Comparison of ENCODE assay signal across 1 cellular context in genomic region chr5:179858586-179859427, GRCh38.
TF ChIP-seq lines count a peak whose summit lies in the region.

MRNIP (minus strand) TSS chr5:179858817; CDS start chr5:179858796, 21 bp downstream.

TF ChIP-seq in K562, 482 proteins besides CTCF, POLR2A, EP300 and RAD21 (continued from another document and continues in another):
- peak; percentile 82 for TF ChIP-seq POLR2B (IDR thresholded peaks at IDR 0.05; ENCODE audit: low read depth, partially characterized antibody)
- TF ChIP-seq PHF8 (IDR thresholded peaks at IDR 0.05; ENCODE audit: borderline replicate concordance, low read length): peak; percentile 83; the same call in 1 of the 2 replicates
- TF ChIP-seq GTF2A2 (tag; IDR thresholded peaks at IDR 0.05): no peak
- TF ChIP-seq CXXC5 (CRISPR knock-in tag; IDR thresholded peaks at IDR 0.05): peak; percentile 88
- TF ChIP-seq TCF7 (IDR thresholded peaks at IDR 0.05; ENCODE audit: borderline replicate concordance): no peak
- TF ChIP-seq ATF1 (CRISPR knock-in tag; IDR thresholded peaks at IDR 0.05): no peak
- peak; percentile 71 for TF ChIP-seq ATF1 (tag; IDR thresholded peaks at IDR 0.05)
- TF ChIP-seq SNRNP70 (optimal IDR thresholded peaks at IDR 0.05; ENCODE audit: low read depth, low read length): no peak
- TF ChIP-seq CREB3L1 (IDR thresholded peaks at IDR 0.05; ENCODE audit: borderline replicate concordance, low read depth): 0 out of 2 replicates have a peak, but pooled peaks have one; percentile 65
- TF ChIP-seq POU5F1 (IDR thresholded peaks at IDR 0.05; ENCODE audit: borderline replicate concordance, low read depth, low read length, partially characterized antibody): no peak
- peak; percentile 15; the same call in 1 of the 2 replicates for TF ChIP-seq USF1 (CRISPR knock-in tag; IDR thresholded peaks at IDR 0.05)
- no peak for TF ChIP-seq ZFPM2 (CRISPR knock-in tag; IDR thresholded peaks at IDR 0.05)
- peak; percentile 67 for TF ChIP-seq TBP (optimal IDR thresholded peaks at IDR 0.05; ENCODE audit: low read depth, low read length)
- TF ChIP-seq ZNF76 (CRISPR knock-in tag; IDR thresholded peaks at IDR 0.05; ENCODE audit: borderline replicate concordance): no peak
- no peak for TF ChIP-seq POLR2H (tag; IDR thresholded peaks at IDR 0.05; ENCODE audit: low read depth)
- no peak for TF ChIP-seq NFE2L1 (tag; IDR thresholded peaks at IDR 0.05; ENCODE audit: borderline replicate concordance, low read depth)
- no peak for TF ChIP-seq ZNF79 (CRISPR knock-in tag; IDR thresholded peaks at IDR 0.05; ENCODE audit: low read depth)
- no peak for TF ChIP-seq ZNF592 (IDR thresholded peaks at IDR 0.05)
- TF ChIP-seq CSDE1 (IDR thresholded peaks at IDR 0.05): no peak
- no peak for TF ChIP-seq RBM34 (IDR thresholded peaks at IDR 0.05; ENCODE audit: borderline replicate concordance, insufficient read depth, low read length)
- no peak for TF ChIP-seq MIER1 (IDR thresholded peaks at IDR 0.05; ENCODE audit: low read depth)
- TF ChIP-seq GTF2B (IDR thresholded peaks at IDR 0.05; ENCODE audit: extremely low read depth, insufficient read length): no peak
- TF ChIP-seq ZNF41 (CRISPR knock-in tag; conservative IDR thresholded peaks at IDR 0.05): no peak
- peak; percentile 96 for TF ChIP-seq ZBTB2 (IDR thresholded peaks at IDR 0.05)
- TF ChIP-seq ZBTB7A (IDR thresholded peaks at IDR 0.05; ENCODE audit: borderline replicate concordance, control insufficient read depth, low read depth, low read length): peak; percentile 51; the same call in 1 of the 2 replicates
- no peak for TF ChIP-seq BRD9 (IDR thresholded peaks at IDR 0.05; ENCODE audit: low read depth, partially characterized antibody)
- TF ChIP-seq FOXO4 (CRISPR knock-in tag; IDR thresholded peaks at IDR 0.05): no peak
- 0 out of 2 replicates have a peak, but pooled peaks have one; percentile 41 for TF ChIP-seq BCOR (IDR thresholded peaks at IDR 0.05)
- no peak for TF ChIP-seq EZH2 (IDR thresholded peaks at IDR 0.05; ENCODE audit: borderline replicate concordance, low read depth, low read length)
- no peak for TF ChIP-seq PATZ1 (CRISPR knock-in tag; IDR thresholded peaks at IDR 0.05; ENCODE audit: borderline replicate concordance)
- TF ChIP-seq FOXA1 (IDR thresholded peaks at IDR 0.05; ENCODE audit: borderline replicate concordance): no peak
- no peak for TF ChIP-seq DEAF1 (CRISPR knock-in tag; IDR thresholded peaks at IDR 0.05)
- no peak for TF ChIP-seq ILF3 (IDR thresholded peaks at IDR 0.05; ENCODE audit: borderline replicate concordance)
- no peak for TF ChIP-seq SIRT6 (IDR thresholded peaks at IDR 0.05; ENCODE audit: low read depth, low read length)
- no peak for TF ChIP-seq EHMT2 (IDR thresholded peaks at IDR 0.05)
- TF ChIP-seq SP2 (IDR thresholded peaks at IDR 0.05; ENCODE audit: extremely low read depth, low read depth, low read length, poor library complexity, severe bottlenecking): peak; percentile 60
- no peak for TF ChIP-seq ZNF668 (CRISPR knock-in tag; IDR thresholded peaks at IDR 0.05)
- TF ChIP-seq NR2F6 (CRISPR knock-in tag; IDR thresholded peaks at IDR 0.05): no peak
- no peak for TF ChIP-seq YBX1 (IDR thresholded peaks at IDR 0.05)
- peak; percentile 24 to 66 (median 58) for TF ChIP-seq YY1 (IDR thresholded peaks at IDR 0.05; ENCODE audit: borderline replicate concordance in 1 of 3, control insufficient read depth in 1 of 3, extremely low read depth in 1 of 3, insufficient read depth in 3 of 3, insufficient read length in 1 of 3, insufficient replicate concordance in 2 of 3, low read depth in 1 of 3, low read length in 2 of 3)
- TF ChIP-seq RHOXF2B (CRISPR knock-in tag; conservative IDR thresholded peaks at IDR 0.05): no peak
- TF ChIP-seq MXD1 (CRISPR knock-in tag; IDR thresholded peaks at IDR 0.05; ENCODE audit: borderline replicate concordance, poor library complexity, severe bottlenecking): no peak
- no peak for TF ChIP-seq AFF1 (IDR thresholded peaks at IDR 0.05; ENCODE audit: low read depth in 1 of 2, partially characterized antibody in 2 of 2)
- TF ChIP-seq FUS (optimal IDR thresholded peaks at IDR 0.05; ENCODE audit: low read depth, low read length): no peak
